Comparison of ENCODE assay signal across 33 cellular contexts in genomic region chr4:97110506-97110905, GRCh38.
"Had no signal": no experiment of that assay in that cellular context is flagged by ENCODE, and none has a peak within 500 bp of the region (broad histone marks: within the 10 kb centered on the region; RNA-seq: fewer than 3 reads in every experiment).

No MANE protein-coding gene starts in this region.

- H3K27ac ChIP-seq: adrenal gland, ascending aorta, body of pancreas, brain microvascular endothelial cell, breast epithelium, cardiac muscle cell had no signal

- H3K4me1 ChIP-seq: adrenal gland, ascending aorta, body of pancreas, breast epithelium had no signal

- H3K9me3 ChIP-seq: adrenal gland, ascending aorta, body of pancreas, breast epithelium had no signal

- DNase-seq: activated effector memory CD4-positive, alpha-beta T cell treated with anti-CD3 and anti-CD28 coated beads, Interleukin-2, amount 50 U/mL, for 16 hours; activated effector memory CD4-positive, alpha-beta T cell treated with Interleukin-2 at 50 U/mL for 16 hours; activated gamma-delta T cell; activated gamma-delta T cell treated with Interleukin-2 at 50 U/mL for 16 hours; activated naive CD4-positive, alpha-beta T cell; activated naive CD4-positive, alpha-beta T cell treated with anti-CD3 and anti-CD28 coated beads for 36 hours; activated naive CD4-positive, alpha-beta T cell treated with anti-CD3 and anti-CD28 coated beads, Interleukin-2, amount 10 ng/mL, durations not matched to agents 7 days and 5 days; activated naive CD4-positive, alpha-beta T cell treated with anti-CD3 and anti-CD28 coated beads, Interleukin-2, amount 50 U/mL, for 16 hours; activated naive CD4-positive, alpha-beta T cell treated with Interleukin-2 at 50 U/mL for 16 hours; activated naive CD8-positive, alpha-beta T cell treated with anti-CD3 and anti-CD28 coated beads for 36 hours; activated naive CD8-positive, alpha-beta T cell treated with anti-CD3 and anti-CD28 coated beads, Interleukin-2, amount 10 ng/mL, durations not matched to agents 7 days and 5 days; activated naive CD8-positive, alpha-beta T cell treated with anti-CD3 and anti-CD28 coated beads, Interleukin-2, amount 50 U/mL, for 24 hours; activated T-cell treated with anti-CD3 and anti-CD28 coated beads, Interleukin-2, amount 50 U/mL, for 24 hours; activated T-cell treated with anti-CD3 and anti-CD28 coated beads, Interleukin-2, amount 50 U/mL, for 4 hours; activated T-cell treated with anti-CD3 and anti-CD28 coated beads, Interleukin-2, amount 50 U/mL, for 48 hours; activated T-cell treated with anti-CD3 and anti-CD28 coated beads, Interleukin-2, amount 50 U/mL, for 72 hours; adrenal gland; amniotic stem cell; amygdala; anterior cingulate cortex; aorta; body of pancreas; brain microvascular endothelial cell; caudate nucleus; central memory CD4-positive, alpha-beta T cell; cerebellar nuclear complex had no signal

- H3K4me3 ChIP-seq: adrenal gland, ascending aorta, body of pancreas, breast epithelium, cardiac muscle cell had no signal

- H3K36me3 ChIP-seq: adrenal gland, ascending aorta, brain microvascular endothelial cell, breast epithelium, cardiac muscle cell had no signal

- H3K27me3 ChIP-seq: adrenal gland, ascending aorta, body of pancreas, brain microvascular endothelial cell, breast epithelium, cardiac muscle cell had no signal

- FAIRE-seq: astrocyte, bronchial epithelial cell had no signal

- ATAC-seq: activated naive CD4-positive, alpha-beta T cell treated with anti-CD3 and anti-CD28 coated beads, Interleukin-2, amount 50 U/mL, for 72 hours; activated naive CD8-positive, alpha-beta T cell treated with anti-CD3 and anti-CD28 coated beads, Interleukin-2, amount 50 U/mL, for 24 hours; activated T-cell treated with anti-CD3 and anti-CD28 coated beads, Interleukin-2, amount 50 U/mL, for 4 hours; activated T-cell treated with anti-CD3 and anti-CD28 coated beads, Interleukin-2, amount 50 U/mL, for 72 hours; activated T-helper 17 cell treated with anti-CD3 and anti-CD28 coated beads, Interleukin-2, amount 50 U/mL, for 72 hours; body of pancreas had no signal
